ENCODE assay signal across 8 cellular contexts in genomic region chr6:73515204-73516101, GRCh38. TPM values are rescaled to one million over a fixed set of nuclear protein-coding genes. Genes with fewer than 3 reads are reported as not detected.
DNase-seq lines count a peak whose midpoint lies in the region; ATAC-seq and TF ChIP-seq lines count a peak whose summit lies in the region.

No MANE protein-coding gene starts in this region.

- intact Hi-C loops in right cardiac atrium (cut with DNase I) = loop anchor here (2.0 to 10.0 kb wide), 5 partner anchors 89 to 137 kb away; partner anchors contain the start of gene SLC17A5 (in 1 of the 4)

- peak overlapping the region; percentile 55 for H3K27ac ChIP-seq in angular gyrus (ENCODE audit: low read depth, low read length)
- peak overlapping the region; percentile 12 for H3K27ac ChIP-seq in right cardiac atrium (ENCODE audit: low read length)

- no peaks in the 10 kb centered on the region for H3K4me1 ChIP-seq in right cardiac atrium (ENCODE audit: control insufficient read depth, insufficient read depth, low read length)

- peak; percentile 3 for TF ChIP-seq CTCF in GM20000 (IDR thresholded peaks at IDR 0.05; ENCODE audit: extremely low read depth, missing control alignments)

- DNase-seq in ELR (ENCODE audit: low read depth) (peak; percentile 91), GM20000 (ENCODE audit: low spot score) (peak; percentile 50), HK-2 (ENCODE audit: unreplicated experiment) (peak; percentile 49), RPMI8226 (peak; percentile 87), right cardiac atrium (no peak), skeletal muscle cell (ENCODE audit: low read depth) (peak; percentile 48), GM19238 (ENCODE audit: insufficient read length, low spot score) (no peak)

- H3K27me3 ChIP-seq in right cardiac atrium (ENCODE audit: control insufficient read depth, insufficient read depth) = no peaks in the 10 kb centered on the region

- WGBS in right cardiac atrium = 39% methylated on average over 4 of the region's 4 CpGs

- H3K4me3 ChIP-seq in right cardiac atrium (ENCODE audit: low read length) = no peak overlapping the region
- no peak overlapping the region for H3K4me3 ChIP-seq in skeletal muscle cell (ENCODE audit: low read depth, low read length)

- peak; percentile 26 to 47 for ATAC-seq in right cardiac atrium

- no peaks in the 10 kb centered on the region for H3K9me3 ChIP-seq in right cardiac atrium (ENCODE audit: control insufficient read depth, low read length)

RNA-seq across cellular contexts. Expression of gene EEF1A1, which starts 5.4 kb away (rescaled TPM):
- 1,000 to 10,000 TPM; 4,421 to 6,620 (median 4,841) TPM for total RNA-seq in right cardiac atrium
- polyA plus RNA-seq in right cardiac atrium = 2,506 TPM

RNA-seq across cellular contexts. Expression of gene MTO1, which starts 53.9 kb away (rescaled TPM):
- 10 to 100 TPM; 24.4 to 35.1 (median 30.5) TPM for total RNA-seq in right cardiac atrium
- polyA plus RNA-seq in right cardiac atrium = 16.5 TPM

Comparison
In these comparisons a context has a peak if more than half of its experiments do, and no peak if none do; other contexts are left out.
1. DNase-seq: peak in ELR (single experiment), GM20000 (single experiment), HK-2 (single experiment), RPMI8226 (single experiment) and skeletal muscle cell (single experiment); none in right cardiac atrium (0 of 3) and GM19238 (single experiment).